In the genomic region with DNA sequence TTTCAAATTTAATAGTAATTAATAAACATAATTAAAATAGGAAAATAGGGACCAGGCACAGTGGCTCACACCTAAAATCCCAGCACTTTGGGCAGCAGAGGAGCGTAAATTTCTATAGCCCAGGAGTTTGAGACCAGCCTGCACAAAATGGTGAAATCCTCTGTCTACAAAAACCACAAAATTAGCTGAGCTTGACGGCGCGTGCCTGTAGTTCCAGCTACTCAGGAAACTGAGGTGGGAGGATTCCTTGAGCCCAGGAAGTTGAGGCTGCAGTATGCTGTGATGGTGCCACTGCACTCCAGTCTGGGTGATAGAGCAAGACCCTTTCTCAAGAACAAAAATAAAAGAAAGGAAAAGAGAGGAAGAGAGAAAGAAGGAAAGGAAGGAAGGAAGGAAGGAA, we compare ENCODE assay signal across 21 cellular contexts.
DNase-seq lines count a peak whose midpoint lies in the region; ATAC-seq and TF ChIP-seq lines count a peak whose summit lies in the region.
"Had no signal": no experiment of that assay in that cellular context is flagged by ENCODE, and none has a peak within 500 bp of the region (broad histone marks: within the 10 kb centered on the region; RNA-seq: fewer than 3 reads in every experiment).

No MANE protein-coding gene starts in this region.

- no peak for TF ChIP-seq CTCF in smooth muscle cell (IDR thresholded peaks at IDR 0.05; ENCODE audit: borderline replicate concordance, insufficient read depth, poor library complexity, severe bottlenecking)

- H3K4me1 ChIP-seq in smooth muscle cell (ENCODE audit: low read depth) (no peaks in the 10 kb centered on the region), Karpas-422 (ENCODE audit: low read length) (no peaks in the 10 kb centered on the region)
- H3K4me1 ChIP-seq: HAP-1 had no signal

- no peak overlapping the region for H2AFZ ChIP-seq in smooth muscle cell (ENCODE audit: low read depth)
- no peak overlapping the region for H2AFZ ChIP-seq in Karpas-422 (ENCODE audit: low read length)
- H2AFZ ChIP-seq: GM23248 had no signal

- no peak overlapping the region for H3K9ac ChIP-seq in smooth muscle cell (ENCODE audit: low read depth)
- no peak overlapping the region for H3K9ac ChIP-seq in Karpas-422 (ENCODE audit: low read length)
- H3K9ac ChIP-seq: GM23248 had no signal

- no peak overlapping the region for H3K4me3 ChIP-seq in Jurkat, Clone E6-1 (ENCODE audit: low read length)
- no peak overlapping the region for H3K4me3 ChIP-seq in smooth muscle cell
- H3K4me3 ChIP-seq in Karpas-422 (ENCODE audit: low read length), result no peak overlapping the region
- H3K4me3 ChIP-seq: GM23248, HAP-1 had no signal

- WGBS in smooth muscle cell (ENCODE audit: low lambda C conversion rate), result 83% methylated on average over 4 of the region's 4 CpGs

- H3K27ac ChIP-seq in smooth muscle cell (ENCODE audit: low read depth), result no peak overlapping the region
- H3K27ac ChIP-seq in Karpas-422 (ENCODE audit: low read length), result no peak overlapping the region
- H3K27ac ChIP-seq: C4-2B, GM23248 had no signal

- peak; percentile 0 for DNase-seq in Jurkat, Clone E6-1 (ENCODE audit: low read depth, low spot score)
- DNase-seq in M059J (ENCODE audit: low read depth) (peak; percentile 13), OCI-M1 (lab: John Stamatoyannopoulos, UW) (peak; percentile 19), UCSD-AML1 (lab: John Stamatoyannopoulos, UW; ENCODE audit: unreplicated experiment) (peak; percentile 36), smooth muscle cell (lab: John Stamatoyannopoulos, UW; ENCODE audit: unreplicated experiment) (no peak), Karpas-422 (no peak)
- DNase-seq: ACHN, DMS79, GM23248, IMR-90, NCI-H1092 treated with DMSO at 0.1 percent for 48 hours, NCI-H146, NCI-H2029 treated with DMSO at 0.1 percent for 48 hours, NCI-H2171, NCI-H526, SHP77, T-helper 2 cell had no signal

- no peaks in the 10 kb centered on the region for H4K20me1 ChIP-seq in smooth muscle cell (ENCODE audit: low read depth)
- no peaks in the 10 kb centered on the region for H4K20me1 ChIP-seq in Karpas-422 (ENCODE audit: insufficient read depth, low read depth, low read length)

- H3K4me2 ChIP-seq in smooth muscle cell (no peak overlapping the region), Karpas-422 (ENCODE audit: low read depth, low read length, poor library complexity, severe bottlenecking) (no peak overlapping the region)

- no peak for ATAC-seq in GM18907 (IDR thresholded peaks at IDR 0.05; ENCODE audit: unreplicated experiment)
- ATAC-seq: SK-N-SH treated with all-trans-retinoic acid at 6 μM for 48 hours had no signal

- no peaks in the 10 kb centered on the region for H3K36me3 ChIP-seq in smooth muscle cell (ENCODE audit: low read depth)
- H3K36me3 ChIP-seq in Karpas-422 (ENCODE audit: insufficient read depth, low read length), result no peaks in the 10 kb centered on the region
- H3K36me3 ChIP-seq: HAP-1 had no signal

- no peaks in the 10 kb centered on the region for H3K9me2 ChIP-seq in Karpas-422 (replicated peaks; ENCODE audit: insufficient read depth, low read length)

- no peaks in the 10 kb centered on the region for H3K79me2 ChIP-seq in smooth muscle cell (ENCODE audit: low read depth)
- no peaks in the 10 kb centered on the region for H3K79me2 ChIP-seq in Karpas-422 (ENCODE audit: low read length)

- H3K27me3 ChIP-seq in smooth muscle cell (ENCODE audit: low read depth) (no peaks in the 10 kb centered on the region), Karpas-422 (ENCODE audit: low read length) (no peaks in the 10 kb centered on the region)

- H3F3A ChIP-seq in smooth muscle cell (ENCODE audit: low read depth), result no peaks in the 10 kb centered on the region

- H3K9me3 ChIP-seq in smooth muscle cell (replicated peaks; ENCODE audit: low read depth) (no peaks in the 10 kb centered on the region), Karpas-422 (ENCODE audit: low read length) (no peaks in the 10 kb centered on the region)
- H3K9me3 ChIP-seq: HAP-1 had no signal

Comparison
In these comparisons a context has a peak if more than half of its experiments do, and no peak if none do; other contexts are left out.
1. DNase-seq: peak in Jurkat, Clone E6-1 (single experiment), M059J (single experiment), OCI-M1 (single experiment) and UCSD-AML1 (single experiment); none in smooth muscle cell (single experiment) and Karpas-422 (single experiment).